In genomic region chr2:210410542-210410941, GRCh38 we compare ENCODE assay signal across 6 cellular contexts.
"Had no signal": no experiment of that assay in that cellular context is flagged by ENCODE, and none has a peak within 500 bp of the region (broad histone marks: within the 10 kb centered on the region; RNA-seq: fewer than 3 reads in every experiment).

No MANE protein-coding gene starts in this region.

- H3K4me3 ChIP-seq: K562 had no signal

- H3K9ac ChIP-seq: KMS-11 had no signal

- FAIRE-seq: HTR-8/SVneo, K562 had no signal

- H3K27ac ChIP-seq: HL-60, KMS-11 had no signal

- H3K4me2 ChIP-seq: KMS-11 had no signal

- DNase-seq: KBM-7, KG1 had no signal

- ATAC-seq: K562 had no signal
